In genomic region chr22:31752096-31752847, GRCh38 we compare ENCODE assay signal across 10 cellular contexts. TPM values are rescaled to one million over a fixed set of nuclear protein-coding genes. Genes with fewer than 3 reads are reported as not detected.
DNase-seq lines count a peak whose midpoint lies in the region; ATAC-seq, FAIRE-seq and TF ChIP-seq lines count a peak whose summit lies in the region.
"Had no signal": no experiment of that assay in that cellular context is flagged by ENCODE, and none has a peak within 500 bp of the region (broad histone marks: within the 10 kb centered on the region; RNA-seq: fewer than 3 reads in every experiment).

No MANE protein-coding gene starts in this region.

- in situ Hi-C loops in GM12878 (cut with MboI): no loop called here

- CTCF ChIA-PET in GM12878 (lab: Yijun Ruan, JAX): interaction anchor here (1.0 to 1.5 kb wide), 4 partner anchors 91 to 261 kb away, joined by 3 to 6 read pairs (median 3); no protein-coding TSS in a partner anchor

- TF ChIP-seq CTCF in right atrium auricular region (IDR thresholded peaks at IDR 0.05): no peak
- no peak for TF ChIP-seq CTCF in GM12878 (IDR thresholded peaks at IDR 0.05 in 2 of 3, conservative IDR thresholded peaks at IDR 0.05 in 1 of 3; ENCODE audit: control insufficient read depth in 2 of 3, extremely low read depth in 1 of 3, insufficient read depth in 1 of 3, low read depth in 3 of 3, low read length in 3 of 3)
- TF ChIP-seq CTCF in uterus (IDR thresholded peaks at IDR 0.05): no peak

- intact Hi-C loops in left cardiac atrium (cut with DNase I) (no loop called here), GM12878 (cut with micrococcal nuclease; ENCODE audit: unreplicated experiment) (loop anchor here (5.0 to 10.0 kb wide), 2 partner anchors 87 to 405 kb away; partner anchors contain the start of genes PATZ1 and PISD), uterus (cut with DNase I; ENCODE audit: low total_unique reads) (no loop called here)

- BruUV-seq in GM12878 (replicated peaks; lab: Mats Ljungman, UMichigan): no TSS peak

- H3K4me3 ChIP-seq in right atrium auricular region (no peak overlapping the region), GM12878 (no peak overlapping the region), mucosa of stomach (ENCODE audit: low read length) (no peak overlapping the region), uterus (no peak overlapping the region)

- no peak for ATAC-seq in left cardiac atrium
- ATAC-seq in GM12878: no peak
- no peak for ATAC-seq in GM21447 (IDR thresholded peaks at IDR 0.05; ENCODE audit: unreplicated experiment)

- H3K27me3 ChIP-seq in right atrium auricular region (no peaks in the 10 kb centered on the region), GM12878 (replicated peaks in 1 of 2; ENCODE audit: control insufficient read depth in 2 of 2, insufficient read depth in 2 of 2, low read length in 1 of 2) (no peaks in the 10 kb centered on the region), mucosa of stomach (ENCODE audit: control insufficient read depth, insufficient read depth, low read length) (no peaks in the 10 kb centered on the region), uterus (no peaks in the 10 kb centered on the region)

- H3K9me3 ChIP-seq in right atrium auricular region: no peaks in the 10 kb centered on the region
- H3K9me3 ChIP-seq in GM12878 (replicated peaks; ENCODE audit: control insufficient read depth, insufficient read depth, low read length): no peaks in the 10 kb centered on the region
- no peaks in the 10 kb centered on the region for H3K9me3 ChIP-seq in mucosa of stomach (ENCODE audit: control insufficient read depth, low read length)
- H3K9me3 ChIP-seq in uterus: no peaks in the 10 kb centered on the region

- RAD21 ChIA-PET in GM12878 (lab: Charles Lee; ENCODE audit: unreplicated experiment): no interaction called here

- no peak overlapping the region for H3K9ac ChIP-seq in GM12878 (ENCODE audit: control insufficient read depth, insufficient read depth, low read length)
- H3K9ac ChIP-seq in mucosa of stomach (ENCODE audit: low read length): peak overlapping the region; percentile 79

- TF ChIP-seq POLR2A in GM12878 (IDR thresholded peaks at IDR 0.05; ENCODE audit: low read depth, low read length): no peak
- TF ChIP-seq POLR2A in uterus (IDR thresholded peaks at IDR 0.05): no peak

- SMC1A ChIA-PET in GM12878 (lab: Charles Lee; ENCODE audit: uncharacterized antibody, unreplicated experiment): interaction anchor here (1.1 to 1.2 kb wide), 2 partner anchors 99 to 193 kb away, joined by 3 read pairs; no protein-coding TSS in a partner anchor

- H3K4me2 ChIP-seq in GM12878 (ENCODE audit: control insufficient read depth, insufficient read depth): no peak overlapping the region

- no peak for TF ChIP-seq RAD21 in GM12878 (IDR thresholded peaks at IDR 0.05; ENCODE audit: insufficient read depth, low read depth, low read length)

- H3K27ac ChIP-seq in right atrium auricular region (peak overlapping the region; percentile 94 to 98), GM12878 (ENCODE audit: control insufficient read depth, insufficient read depth) (peak overlapping the region; percentile 97), uterus (peak overlapping the region; percentile 90 to 92)

- no peak for TF ChIP-seq EP300 in GM12878 (IDR thresholded peaks at IDR 0.05; ENCODE audit: borderline replicate concordance in 1 of 2, control insufficient read depth in 1 of 2, low read depth in 2 of 2, low read length in 2 of 2)

- H3K79me2 ChIP-seq in GM12878 (ENCODE audit: control insufficient read depth, insufficient read depth, low read length): peaks cover 52% of the 10 kb centered on the region

- FAIRE-seq in GM12878 (lab: Jason Lieb, UNC): no peak
- FAIRE-seq: colon, urothelium cell line had no signal

- WGBS in GM12878 (ENCODE audit: insufficient coverage, insufficient replicate concordance, low lambda C conversion rate, missing lambda C conversion rate): 77% methylated on average over 7 of the region's 7 CpGs

- H2AFZ ChIP-seq in GM12878 (ENCODE audit: control insufficient read depth, low read depth, low read length): peak overlapping the region; percentile 3; the same call in 1 of the 2 replicates

- no peaks in the 10 kb centered on the region for H4K20me1 ChIP-seq in GM12878 (ENCODE audit: control insufficient read depth, insufficient read depth)

- POLR2A ChIA-PET in GM12878 (lab: Charles Lee): interaction anchor here (0.8 to 1.7 kb wide), 3 partner anchors 75 to 129 kb away, joined by 3 to 5 read pairs (median 3); partner anchors contain the start of gene PISD

- DNase-seq in right atrium auricular region (ENCODE audit: low spot score) (no peak), left cardiac atrium (no peak), GM12878 (ENCODE audit: low read depth, low spot score) (no peak), uterus (no peak), epidermal melanocyte (ENCODE audit: insufficient read length, low spot score) (no peak)
- no peak for DNase-seq in stimulated activated CD4-positive, alpha-beta T cell treated with anti-CD3 and anti-CD28 coated beads, Interleukin-4, amount 100 ng/mL, for 4 hours

- H3K36me3 ChIP-seq in right atrium auricular region: no peaks in the 10 kb centered on the region
- no peaks in the 10 kb centered on the region for H3K36me3 ChIP-seq in GM12878 (ENCODE audit: control insufficient read depth in 2 of 2, insufficient read depth in 2 of 2, low read length in 1 of 2)
- H3K36me3 ChIP-seq in mucosa of stomach (ENCODE audit: control insufficient read depth, insufficient read depth, low read length): no peaks in the 10 kb centered on the region
- H3K36me3 ChIP-seq in uterus: no peaks in the 10 kb centered on the region

- H3K4me1 ChIP-seq in right atrium auricular region: peaks cover 0 to 55% of the 10 kb centered on the region in 2 donors
- H3K4me1 ChIP-seq in GM12878 (ENCODE audit: control insufficient read depth, insufficient read depth, low read length): peaks cover 20% of the 10 kb centered on the region
- peaks cover 48% of the 10 kb centered on the region for H3K4me1 ChIP-seq in mucosa of stomach (ENCODE audit: control insufficient read depth, insufficient read depth, low read length)
- H3K4me1 ChIP-seq in uterus: no peaks in the 10 kb centered on the region

TF ChIP-seq in GM12878, 131 proteins besides CTCF, POLR2A, EP300 and RAD21 (continues in another document):
- no peak for TF ChIP-seq SMAD5 (IDR thresholded peaks at IDR 0.05; ENCODE audit: low read depth)
- TF ChIP-seq MEF2B (IDR thresholded peaks at IDR 0.05; ENCODE audit: partially characterized antibody, poor library complexity, severe bottlenecking): no peak
- TF ChIP-seq RAD51 (IDR thresholded peaks at IDR 0.05): no peak
- no peak for TF ChIP-seq BACH1 (IDR thresholded peaks at IDR 0.05; ENCODE audit: borderline replicate concordance)
- no peak for TF ChIP-seq LARP7 (IDR thresholded peaks at IDR 0.05)

RNA-seq across cellular contexts. Expression of gene DEPDC5, which starts 1.5 kb away (rescaled TPM):
- total RNA-seq in right atrium auricular region (1 to 10 TPM; 7.0 to 8.6 TPM), left cardiac atrium (10 to 100 TPM; 12.2 to 14.7 TPM), GM12878 (2014; rRNA removed) (20.0 and 21.4 TPM in 2 replicates), GM12878 (2014; rRNA removed; fragmentation: Illumina TruSeq; extraction: Trizol) (26.7 and 26.8 TPM in 2 replicates), GM12878 (2021) (28.6 and 38.9 TPM in 2 replicates), uterus (100 to 1,000 TPM in 1 of 4 donors, 10 to 100 TPM in 2, 1 to 10 TPM in 1; 9.1 to 180 (median 37.2) TPM)
- total RNA-seq in GM12878 (2013; cell fraction: nucleolus; rRNA removed): 142 and 159 TPM in 2 replicates
- 9.5 TPM for polyA plus RNA-seq in GM12878 (2011; ENCODE audit: low read depth)
- polyA plus RNA-seq in GM12878 (2011; rRNA removed) (26.5 and 29.0 TPM in 2 replicates), GM12878 (2014; fragmentation: Illumina TruSeq; extraction: Trizol) (19.4 and 23.2 TPM in 2 replicates), GM12878 (2014; fragmentation: Nextera tagmentation; extraction: Ambion mirVana) (1 to 10 TPM; 3.0 to 6.2 TPM), GM12878 (2014; rRNA removed) (22.4 and 24.8 TPM in 2 replicates), GM12878 (2016; fragmentation: Nextera tagmentation; extraction: Ambion mirVana) (10 to 100 TPM; 23.1 to 26.9 TPM)
- polyA plus RNA-seq in GM12878 (2011; cell fraction: cytosol; rRNA removed): 18.8 and 21.2 TPM in 2 replicates
- 30.6 and 39.6 TPM in 2 replicates for polyA plus RNA-seq in GM12878 (2011; cell fraction: nucleus; rRNA removed)
- 13.7 and 18.1 TPM in 2 replicates for polyA plus RNA-seq in GM12878 (2012)
- 67.8 and 78.9 TPM in 2 replicates for polyA minus RNA-seq in GM12878 (2011; rRNA and poly(A)+ RNA removed)
- polyA minus RNA-seq in GM12878 (2011; cell fraction: cytosol; rRNA and poly(A)+ RNA removed): 13.0 and 21.1 TPM in 2 replicates
- 42.9 and 82.9 TPM in 2 replicates for polyA minus RNA-seq in GM12878 (2011; cell fraction: nucleus; rRNA and poly(A)+ RNA removed)

RNA-seq across cellular contexts. Expression of gene PRR14L, which starts 2.3 kb away (rescaled TPM):
- total RNA-seq in right atrium auricular region (10 to 100 TPM; 12.8 to 13.7 TPM), left cardiac atrium (10 to 100 TPM; 21.2 to 23.6 TPM), GM12878 (2014; rRNA removed) (14.4 and 14.7 TPM in 2 replicates), GM12878 (2014; rRNA removed; fragmentation: Illumina TruSeq; extraction: Trizol) (26.9 and 27.0 TPM in 2 replicates), GM12878 (2021) (42.4 and 49.0 TPM in 2 replicates), uterus (10 to 100 TPM in 3 of 4 donors, 1 to 10 TPM in 1; 7.1 to 62.2 (median 22.9) TPM)
- 59.1 and 64.9 TPM in 2 replicates for total RNA-seq in GM12878 (2013; cell fraction: nucleolus; rRNA removed)
- 10.3 TPM for polyA plus RNA-seq in GM12878 (2011; ENCODE audit: low read depth)
- polyA plus RNA-seq in GM12878 (2011; rRNA removed) (19.3 and 19.5 TPM in 2 replicates), GM12878 (2014; fragmentation: Illumina TruSeq; extraction: Trizol) (23.3 and 24.8 TPM in 2 replicates), GM12878 (2014; fragmentation: Nextera tagmentation; extraction: Ambion mirVana) (10 to 100 TPM in 1 of 2 experiments, 1 to 10 TPM in 1; 4.2 to 12.3 TPM), GM12878 (2014; rRNA removed) (17.0 and 17.2 TPM in 2 replicates), GM12878 (2016; fragmentation: Nextera tagmentation; extraction: Ambion mirVana) (10 to 100 TPM; 23.5 to 27.7 TPM)
- 13.8 and 16.3 TPM in 2 replicates for polyA plus RNA-seq in GM12878 (2011; cell fraction: cytosol; rRNA removed)
- polyA plus RNA-seq in GM12878 (2011; cell fraction: nucleus; rRNA removed): 18.9 and 21.1 TPM in 2 replicates
- 11.0 and 12.7 TPM in 2 replicates for polyA plus RNA-seq in GM12878 (2012)
- polyA minus RNA-seq in GM12878 (2011; rRNA and poly(A)+ RNA removed): 62.7 and 75.0 TPM in 2 replicates
- polyA minus RNA-seq in GM12878 (2011; cell fraction: cytosol; rRNA and poly(A)+ RNA removed): 14.7 and 21.2 TPM in 2 replicates
- 28.0 and 37.6 TPM in 2 replicates for polyA minus RNA-seq in GM12878 (2011; cell fraction: nucleus; rRNA and poly(A)+ RNA removed)
